24 cellular contexts compared by ENCODE assay signal in genomic region chr2:145116834-145117233, GRCh38.
A peak's percentile ranks its signal among the peaks of the same experiment; 100 is the strongest.
DNase-seq lines count a peak whose midpoint lies in the region; ATAC-seq and TF ChIP-seq lines count a peak whose summit lies in the region.
"Had no signal": no experiment of that assay in that cellular context is flagged by ENCODE, and none has a peak within 500 bp of the region (broad histone marks: within the 10 kb centered on the region; RNA-seq: fewer than 3 reads in every experiment).

No MANE protein-coding gene starts in this region.

- H3K9me2 ChIP-seq in SK-N-SH: no peaks in the 10 kb centered on the region

- H3K27me3 ChIP-seq in SK-N-SH (ENCODE audit: insufficient read depth): no peaks in the 10 kb centered on the region
- no peaks in the 10 kb centered on the region for H3K27me3 ChIP-seq in neuronal stem cell (ENCODE audit: control insufficient read depth in 3 of 3, insufficient read depth in 3 of 3, low read depth in 1 of 3, low read length in 3 of 3)
- no peaks in the 10 kb centered on the region for H3K27me3 ChIP-seq in stomach

- no peak for TF ChIP-seq CTCF in SK-N-SH (IDR thresholded peaks at IDR 0.05)
- TF ChIP-seq CTCF in coronary artery (IDR thresholded peaks at IDR 0.05): no peak
- no peak for TF ChIP-seq CTCF in stomach (IDR thresholded peaks at IDR 0.05)

- H3K18ac ChIP-seq in neuronal stem cell (ENCODE audit: low read length): no peak overlapping the region

- no peak overlapping the region for H2BK120ac ChIP-seq in neuronal stem cell (ENCODE audit: low read depth, low read length)

- WGBS in SK-N-SH (ENCODE audit: low lambda C conversion rate): 61% methylated on average over 2 of the region's 2 CpGs
- WGBS in neuronal stem cell (ENCODE audit: extremely low coverage in 2 of 2, insufficient read length in 2 of 2, insufficient replicate concordance in 1 of 2), 2 donors: no CpG with 5 or more reads among the region's 2 CpGs
- 55 to 77% (median 73%) methylated on average over 2 of the region's 2 CpGs for WGBS in stomach, 5 donors

- no peaks in the 10 kb centered on the region for H3F3A ChIP-seq in SK-N-SH (replicated peaks; ENCODE audit: insufficient read depth)

- H3K4me1 ChIP-seq in SK-N-SH (ENCODE audit: control insufficient read depth in 1 of 2, insufficient read depth in 2 of 2, low read depth in 1 of 2, low read length in 1 of 2) (no peaks in the 10 kb centered on the region), neuronal stem cell (ENCODE audit: control insufficient read depth in 2 of 2, insufficient read depth in 1 of 2, low read depth in 1 of 2, low read length in 2 of 2) (peaks cover 0 to 4% of the 10 kb centered on the region in 2 donors), stomach (no peaks in the 10 kb centered on the region)

- H3K23ac ChIP-seq in neuronal stem cell (ENCODE audit: low read depth, low read length, poor library complexity): no peak overlapping the region

- H2AFZ ChIP-seq in SK-N-SH (ENCODE audit: low read depth) (no peak overlapping the region), neuronal stem cell (ENCODE audit: low read length) (peak overlapping the region; percentile 55)

- no peak overlapping the region for H4K91ac ChIP-seq in neuronal stem cell (ENCODE audit: low read depth, low read length, poor library complexity)

- no peak overlapping the region for H2AK5ac ChIP-seq in neuronal stem cell (ENCODE audit: low read depth, low read length)

- no peak for DNase-seq in SK-N-SH
- DNase-seq in coronary artery (ENCODE audit: low spot score): no peak
- DNase-seq in neuronal stem cell (ENCODE audit: low spot score): no peak
- peak; percentile 24 for DNase-seq in superior temporal gyrus (ENCODE audit: extremely low spot score)
- no peak for DNase-seq in NCI-H2029 treated with DMSO at 0.1 percent for 48 hours (lab: John Stamatoyannopoulos, UW)
- no peak for DNase-seq in stomach
- DNase-seq: AML-193; C1 segment of cervical spinal cord; CD8-positive, alpha-beta memory T cell; DMS 273 treated with DMSO at 0.1 percent for 48 hours; DMS79; EL; GDM1; MM.1S; NCI-H2029; NCI-H446 treated with DMSO at 0.1 percent for 48 hours; NCI-H526; SHP77 had no signal

- H3K9me3 ChIP-seq in SK-N-SH: no peaks in the 10 kb centered on the region; the same call in 1 of the 2 replicates
- H3K9me3 ChIP-seq in neuronal stem cell (replicated peaks in 1 of 2; ENCODE audit: control insufficient read depth in 2 of 2, insufficient read depth in 1 of 2, low read depth in 1 of 2, low read length in 2 of 2): no peaks in the 10 kb centered on the region
- H3K9me3 ChIP-seq in stomach: no peaks in the 10 kb centered on the region

- H3K14ac ChIP-seq in neuronal stem cell (ENCODE audit: low read length): no peak overlapping the region

- H2BK12ac ChIP-seq in neuronal stem cell (ENCODE audit: low read length): no peak overlapping the region

- no peak overlapping the region for H2BK5ac ChIP-seq in neuronal stem cell (ENCODE audit: low read length)

- H3K36me3 ChIP-seq in SK-N-SH (replicated peaks in 1 of 2; ENCODE audit: control insufficient read depth in 1 of 2, insufficient read depth in 2 of 2, low read length in 1 of 2) (no peaks in the 10 kb centered on the region), neuronal stem cell (replicated peaks in 1 of 2; ENCODE audit: control insufficient read depth in 2 of 2, insufficient read depth in 2 of 2, low read length in 2 of 2) (no peaks in the 10 kb centered on the region), stomach (no peaks in the 10 kb centered on the region)

- POLR2A ChIA-PET in SK-N-SH (lab: Yijun Ruan, JAX): no interaction called here

- TF ChIP-seq POLR2A in stomach (IDR thresholded peaks at IDR 0.05): no peak

- no peaks in the 10 kb centered on the region for H3K79me2 ChIP-seq in SK-N-SH (ENCODE audit: insufficient read depth)

- no peak overlapping the region for H3K4me2 ChIP-seq in SK-N-SH
- no peak overlapping the region for H3K4me2 ChIP-seq in neuronal stem cell (ENCODE audit: insufficient read depth, low read length, poor library complexity, severe bottlenecking)
- H3K4me2 ChIP-seq: KMS-11 had no signal

- H3K9ac ChIP-seq in SK-N-SH (no peak overlapping the region), neuronal stem cell (ENCODE audit: low read depth, low read length, poor library complexity) (no peak overlapping the region)
- H3K9ac ChIP-seq: KMS-11 had no signal

- CTCF ChIA-PET in SK-N-SH (lab: Yijun Ruan, JAX): interaction anchor here (1.5 kb wide), 1 partner anchor 15 kb away, joined by 3 read pairs; no protein-coding TSS in a partner anchor

- no peak overlapping the region for H3K4ac ChIP-seq in neuronal stem cell (ENCODE audit: low read length)

- no peak for ATAC-seq in GM18861 (IDR thresholded peaks at IDR 0.05; ENCODE audit: unreplicated experiment)
- ATAC-seq: GM12878, HCT116, Panc1 had no signal

- no peak for TF ChIP-seq EP300 in SK-N-SH (IDR thresholded peaks at IDR 0.05; ENCODE audit: borderline replicate concordance in 1 of 2, low read depth in 1 of 2, low read length in 1 of 2)
- no peak for TF ChIP-seq EP300 in stomach (IDR thresholded peaks at IDR 0.05)

- no peak overlapping the region for H3K4me3 ChIP-seq in SK-N-SH (ENCODE audit: low read depth in 2 of 2, low read length in 1 of 2)
- peak overlapping the region; percentile 5 for H3K4me3 ChIP-seq in coronary artery
- no peak overlapping the region for H3K4me3 ChIP-seq in neuronal stem cell (ENCODE audit: low read length in 2 of 2)
- no peak overlapping the region for H3K4me3 ChIP-seq in stomach
- H3K4me3 ChIP-seq: GM12878 had no signal

- no peak for TF ChIP-seq RAD21 in SK-N-SH (IDR thresholded peaks at IDR 0.05; ENCODE audit: low read length)

- no peaks in the 10 kb centered on the region for H4K20me1 ChIP-seq in SK-N-SH (ENCODE audit: insufficient read depth)

- no peaks in the 10 kb centered on the region for H3K79me1 ChIP-seq in neuronal stem cell (ENCODE audit: low read depth, low read length)

- H3K27ac ChIP-seq in SK-N-SH (ENCODE audit: low read depth in 2 of 2, low read length in 1 of 2) (peak overlapping the region in 1 of 2 experiments; percentile 50; a peak in 1 of 4 replicates), coronary artery (no peak overlapping the region), neuronal stem cell (replicated peaks; ENCODE audit: low read length) (no peak overlapping the region), stomach (no peak overlapping the region)
- H3K27ac ChIP-seq: KMS-11, RWPE1 had no signal

- no peak overlapping the region for H4K8ac ChIP-seq in neuronal stem cell (ENCODE audit: low read depth, low read length)

- intact Hi-C loops in stomach (cut with DNase I; ENCODE audit: low total_unique reads): no loop called here

- H2BK15ac ChIP-seq in neuronal stem cell (ENCODE audit: low read length): no peak overlapping the region

TF ChIP-seq in SK-N-SH, 30 proteins besides CTCF, POLR2A, EP300 and RAD21:
- peak; percentile 18; the same call in 1 of the 2 replicates for TF ChIP-seq TCF12 (IDR thresholded peaks at IDR 0.05)
- TF ChIP-seq PBX3 (IDR thresholded peaks at IDR 0.05): 0 out of 2 replicates have a peak, but pooled peaks have one; percentile 13
- no peak for TF ChIP-seq MEF2A (IDR thresholded peaks at IDR 0.05; ENCODE audit: borderline replicate concordance, low read depth)
TF ChIP-seq in SK-N-SH: peak in this region for 2.
